8 cellular contexts compared by ENCODE assay signal in the genomic region with DNA sequence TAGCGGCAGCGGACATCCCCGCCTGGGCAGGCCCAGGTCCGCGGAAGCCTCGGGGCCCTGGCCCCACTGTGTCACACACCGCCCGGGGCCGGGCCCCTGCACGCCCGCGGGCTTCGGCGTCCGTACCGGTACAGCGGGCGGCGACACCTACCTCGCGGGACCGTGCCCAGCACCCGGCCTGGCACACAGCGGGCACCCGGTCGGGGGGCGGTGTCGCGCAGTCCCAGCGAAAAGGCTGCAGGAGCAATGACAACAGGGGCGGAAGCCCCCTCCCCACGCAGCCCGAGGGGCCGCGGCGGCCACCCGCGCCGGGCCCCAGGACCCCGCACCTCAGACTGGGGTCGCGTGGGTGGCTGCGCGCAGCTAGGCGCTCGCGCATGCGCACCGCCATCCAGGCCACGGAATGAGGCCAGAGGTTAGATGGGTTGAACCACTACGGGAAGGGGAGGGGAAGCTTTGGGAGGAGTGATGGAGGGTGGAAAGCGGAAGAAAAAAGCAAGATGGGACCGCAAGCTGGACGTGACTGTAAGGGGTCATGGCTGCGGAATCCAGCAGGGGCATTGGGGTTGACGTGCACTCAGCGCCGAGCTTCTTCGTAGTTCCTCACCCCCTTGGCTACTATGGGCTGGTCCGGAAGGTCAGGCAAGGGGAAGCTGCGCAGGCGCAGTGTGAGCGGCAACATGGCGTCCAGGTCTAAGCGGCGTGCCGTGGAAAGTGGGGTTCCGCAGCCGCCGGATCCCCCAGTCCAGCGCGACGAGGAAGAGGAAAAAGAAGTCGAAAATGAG. TPM values are rescaled to one million over a fixed set of nuclear protein-coding genes. Genes with fewer than 3 reads are reported as not detected.
DNase-seq lines count a peak whose midpoint lies in the region; ATAC-seq, FAIRE-seq and TF ChIP-seq lines count a peak whose summit lies in the region.

TSS of gene BCCIP (plus strand) at position 669 of the 785 bp plus-strand sequence. CDS start at position 681, 12 bp downstream.
TSS of gene UROS (minus strand) at position 381 of the 785 bp plus-strand sequence. CDS start 6,759 bp downstream, outside the sequence.

- H3K4me3 ChIP-seq in fibroblast of pulmonary artery (replicated peaks; ENCODE audit: low read depth, low read length), result peak within 1 kb of the TSS; percentile 88

- H3K9me3 Mint-ChIP-seq in activated T-helper 17 cell treated with anti-CD3 and anti-CD28 coated beads, Interleukin-2, amount 50 U/mL, for 72 hours, result no peaks in the 10 kb centered on the region
- H3K9me3 Mint-ChIP-seq in natural killer cell treated with Interleukin-12 subunit alpha and Interleukin-12 subunit beta and Interleukin-15 and Interleukin-18, amount 100 ng/mL, for 72 hours, result no peaks in the 10 kb centered on the region

- no peak for FAIRE-seq in H54 (lab: Jason Lieb, UNC)

- DNase-seq in EH (ENCODE audit: low read depth) (peak; percentile 90), H54 (ENCODE audit: insufficient read length, low spot score) (peak; percentile 64), LoVo (ENCODE audit: low spot score) (peak; percentile 94), RWPE1 (ENCODE audit: low spot score) (peak; percentile 98), fibroblast of pulmonary artery (ENCODE audit: low read depth) (peak; percentile 92)
- DNase-seq in natural killer cell treated with Interleukin-12 subunit alpha and Interleukin-12 subunit beta and Interleukin-15 and Interleukin-18, amount 100 ng/mL, for 72 hours (ENCODE audit: low spot score), result peak; percentile 92
- peak; percentile 89 for DNase-seq in stimulated activated naive CD4-positive, alpha-beta T cell treated with Interleukin-2 at 50 U/mL for 16 hours (lab: John Stamatoyannopoulos, UW)

- CTCF ChIA-PET in RWPE1 (lab: Yijun Ruan, JAX), result interaction anchor here (0.5 to 0.6 kb wide), 2 partner anchors 479 to 676 kb away, joined by 3 read pairs; no protein-coding TSS in a partner anchor

- TF ChIP-seq CTCF in RWPE1 (conservative IDR thresholded peaks at IDR 0.05; ENCODE audit: low read depth) (no peak), fibroblast of pulmonary artery (IDR thresholded peaks at IDR 0.05; ENCODE audit: low read length, missing control alignments) (no peak)

- H3K27me3 Mint-ChIP-seq in activated T-helper 17 cell treated with anti-CD3 and anti-CD28 coated beads, Interleukin-2, amount 50 U/mL, for 72 hours, result no peaks in the 10 kb centered on the region
- no peaks in the 10 kb centered on the region for H3K27me3 Mint-ChIP-seq in natural killer cell treated with Interleukin-12 subunit alpha and Interleukin-12 subunit beta and Interleukin-15 and Interleukin-18, amount 100 ng/mL, for 72 hours

- peak; percentile 62 for TF ChIP-seq POLR2A in H54 (IDR thresholded peaks at IDR 0.05; ENCODE audit: low read depth, low read length)

- ATAC-seq in activated T-helper 17 cell treated with anti-CD3 and anti-CD28 coated beads, Interleukin-2, amount 50 U/mL, for 72 hours (replicated peaks), result peak; percentile 87
- peak; percentile 94 for ATAC-seq in natural killer cell treated with Interleukin-12 subunit alpha and Interleukin-12 subunit beta and Interleukin-15 and Interleukin-18, amount 100 ng/mL, for 72 hours

- no peak within 1 kb of the TSS for H3K4me3 Mint-ChIP-seq in activated T-helper 17 cell treated with anti-CD3 and anti-CD28 coated beads, Interleukin-2, amount 50 U/mL, for 72 hours
- peak within 1 kb of the TSS; percentile 45 for H3K4me3 Mint-ChIP-seq in natural killer cell treated with Interleukin-12 subunit alpha and Interleukin-12 subunit beta and Interleukin-15 and Interleukin-18, amount 100 ng/mL, for 72 hours

- peaks cover 5% of the 10 kb centered on the region for H3K36me3 Mint-ChIP-seq in activated T-helper 17 cell treated with anti-CD3 and anti-CD28 coated beads, Interleukin-2, amount 50 U/mL, for 72 hours (ENCODE audit: low read depth)
- H3K36me3 Mint-ChIP-seq in natural killer cell treated with Interleukin-12 subunit alpha and Interleukin-12 subunit beta and Interleukin-15 and Interleukin-18, amount 100 ng/mL, for 72 hours, result peaks cover 16% of the 10 kb centered on the region

- H3K27ac Mint-ChIP-seq in activated T-helper 17 cell treated with anti-CD3 and anti-CD28 coated beads, Interleukin-2, amount 50 U/mL, for 72 hours, result peak within 1 kb of the TSS; percentile 87
- H3K27ac Mint-ChIP-seq in natural killer cell treated with Interleukin-12 subunit alpha and Interleukin-12 subunit beta and Interleukin-15 and Interleukin-18, amount 100 ng/mL, for 72 hours, result peak within 1 kb of the TSS in 1 of 2 donors; percentile 84

- POLR2A ChIA-PET in RWPE1 (lab: Yijun Ruan, JAX; ENCODE audit: low non-redundant PET), result interaction anchor here (0.5 kb wide), 1 partner anchor 28 kb away, joined by 9 read pairs; no protein-coding TSS in a partner anchor

- H3K27ac ChIP-seq in RWPE1, result peak within 1 kb of the TSS; percentile 83

- H3K4me1 Mint-ChIP-seq in activated T-helper 17 cell treated with anti-CD3 and anti-CD28 coated beads, Interleukin-2, amount 50 U/mL, for 72 hours, result peaks cover 17% of the 10 kb centered on the region
- peaks cover 28 to 37% of the 10 kb centered on the region in 2 donors for H3K4me1 Mint-ChIP-seq in natural killer cell treated with Interleukin-12 subunit alpha and Interleukin-12 subunit beta and Interleukin-15 and Interleukin-18, amount 100 ng/mL, for 72 hours (ENCODE audit: low read depth in 2 of 2)

RNA-seq across cellular contexts. Expression of gene BCCIP, which starts in this region (rescaled TPM):
- total RNA-seq in activated T-helper 17 cell treated with anti-CD3 and anti-CD28 coated beads, Interleukin-2, amount 50 U/mL, for 72 hours, result 100 to 1,000 TPM in 1 of 2 donors, 10 to 100 TPM in 1; 58.6 to 116 TPM
- 10 to 100 TPM; 68.5 to 83.3 TPM for total RNA-seq in natural killer cell treated with Interleukin-12 subunit alpha and Interleukin-12 subunit beta and Interleukin-15 and Interleukin-18, amount 100 ng/mL, for 72 hours

RNA-seq across cellular contexts. Expression of gene UROS, which starts in this region (rescaled TPM):
- total RNA-seq in activated T-helper 17 cell treated with anti-CD3 and anti-CD28 coated beads, Interleukin-2, amount 50 U/mL, for 72 hours, result 10 to 100 TPM; 23.0 to 41.1 TPM
- 10 to 100 TPM; 45.7 to 51.4 TPM for total RNA-seq in natural killer cell treated with Interleukin-12 subunit alpha and Interleukin-12 subunit beta and Interleukin-15 and Interleukin-18, amount 100 ng/mL, for 72 hours

Comparison
In these comparisons a context has a peak if more than half of its experiments do, and no peak if none do; other contexts are left out.
1. Peak in every context shown above with its lines: DNase-seq, ATAC-seq, H3K4me3 ChIP-seq and H3K27ac ChIP-seq.